In genomic region chr6:3135668-3136297, GRCh38 we compare ENCODE assay signal across 1 cellular context.
TF ChIP-seq lines count a peak whose summit lies in the region.

No MANE protein-coding gene starts in this region.

TF ChIP-seq in HepG2, 621 proteins besides CTCF, POLR2A, EP300 and RAD21 (continued from another document and continues in another):
- TF ChIP-seq ATF6 (CRISPR knock-in tag; conservative IDR thresholded peaks at IDR 0.05) = no peak
- no peak for TF ChIP-seq ZBTB7A (CRISPR knock-in tag; IDR thresholded peaks at IDR 0.05)
- TF ChIP-seq ZNF687 (CRISPR knock-in tag; IDR thresholded peaks at IDR 0.05) = peak; percentile 73
- no peak for TF ChIP-seq ZFP90 (CRISPR knock-in tag; IDR thresholded peaks at IDR 0.05; ENCODE audit: borderline replicate concordance)
- TF ChIP-seq KLF9 (CRISPR knock-in tag; IDR thresholded peaks at IDR 0.05; ENCODE audit: low read depth) = no peak
- TF ChIP-seq RFX3 (CRISPR knock-in tag; IDR thresholded peaks at IDR 0.05) = peak; percentile 14; the same call in 1 of the 2 replicates
- TF ChIP-seq GLMP (CRISPR knock-in tag; IDR thresholded peaks at IDR 0.05; ENCODE audit: borderline replicate concordance) = no peak
- no peak for TF ChIP-seq RARG (CRISPR knock-in tag; IDR thresholded peaks at IDR 0.05; ENCODE audit: low read depth)
- TF ChIP-seq AKNA (CRISPR knock-in tag; IDR thresholded peaks at IDR 0.05; ENCODE audit: borderline replicate concordance) = no peak
- TF ChIP-seq ARNT2 (CRISPR knock-in tag; IDR thresholded peaks at IDR 0.05; ENCODE audit: low read depth) = no peak
- no peak for TF ChIP-seq ZNF460 (CRISPR knock-in tag; IDR thresholded peaks at IDR 0.05; ENCODE audit: borderline replicate concordance)
- TF ChIP-seq ZNF749 (CRISPR knock-in tag; IDR thresholded peaks at IDR 0.05; ENCODE audit: borderline replicate concordance) = no peak
- TF ChIP-seq LCORL (IDR thresholded peaks at IDR 0.05) = no peak
- TF ChIP-seq LCORL (CRISPR knock-in tag; IDR thresholded peaks at IDR 0.05) = no peak; the same call in 1 of the 2 replicates
- TF ChIP-seq ZNF746 (CRISPR knock-in tag; IDR thresholded peaks at IDR 0.05) = no peak
- TF ChIP-seq ELF1 (CRISPR knock-in tag; IDR thresholded peaks at IDR 0.05) = peak; percentile 73
- TF ChIP-seq ZNF775 (CRISPR knock-in tag; IDR thresholded peaks at IDR 0.05; ENCODE audit: borderline replicate concordance) = no peak
- TF ChIP-seq SRSF4 (IDR thresholded peaks at IDR 0.05; ENCODE audit: low read depth, low read length, poor library complexity, severe bottlenecking) = no peak
- no peak for TF ChIP-seq KAT2B (IDR thresholded peaks at IDR 0.05; ENCODE audit: borderline replicate concordance, low read depth, low read length)
- no peak for TF ChIP-seq HNRNPLL (IDR thresholded peaks at IDR 0.05; ENCODE audit: low read depth, low read length, poor library complexity, severe bottlenecking)
- TF ChIP-seq ZNF10 (CRISPR knock-in tag; IDR thresholded peaks at IDR 0.05; ENCODE audit: borderline replicate concordance, low read depth) = no peak
- no peak for TF ChIP-seq ZNF34 (CRISPR knock-in tag; IDR thresholded peaks at IDR 0.05; ENCODE audit: borderline replicate concordance)
- peak; percentile 76; the same call in 1 of the 2 replicates for TF ChIP-seq ZNF878 (CRISPR knock-in tag; IDR thresholded peaks at IDR 0.05)
- TF ChIP-seq ZNF691 (CRISPR knock-in tag; IDR thresholded peaks at IDR 0.05; ENCODE audit: borderline replicate concordance, low read depth) = peak; percentile 40; the same call in 1 of the 2 replicates
- TF ChIP-seq ZFP1 (CRISPR knock-in tag; IDR thresholded peaks at IDR 0.05) = peak; percentile 23; the same call in 1 of the 2 replicates
- TF ChIP-seq ZNF350 (CRISPR knock-in tag; IDR thresholded peaks at IDR 0.05; ENCODE audit: borderline replicate concordance, low read depth) = peak; percentile 82; the same call in 1 of the 2 replicates
- no peak for TF ChIP-seq ZNF317 (CRISPR knock-in tag; IDR thresholded peaks at IDR 0.05)
- peak; percentile 63; the same call in 1 of the 2 replicates for TF ChIP-seq FOXJ3 (CRISPR knock-in tag; IDR thresholded peaks at IDR 0.05; ENCODE audit: borderline replicate concordance)
- no peak for TF ChIP-seq RORA (CRISPR knock-in tag; IDR thresholded peaks at IDR 0.05)
- no peak for TF ChIP-seq ZUFSP (CRISPR knock-in tag; IDR thresholded peaks at IDR 0.05; ENCODE audit: borderline replicate concordance)
- no peak for TF ChIP-seq ZKSCAN5 (CRISPR knock-in tag; IDR thresholded peaks at IDR 0.05)
- TF ChIP-seq ZNF572 (CRISPR knock-in tag; IDR thresholded peaks at IDR 0.05) = 0 out of 2 replicates have a peak, but pooled peaks have one; percentile 51
- TF ChIP-seq NR2F6 (IDR thresholded peaks at IDR 0.05) = no peak
- peak; percentile 34; the same call in 1 of the 2 replicates for TF ChIP-seq NR2F6 (CRISPR knock-in tag; IDR thresholded peaks at IDR 0.05)
- no peak for TF ChIP-seq ESRRA (CRISPR knock-in tag; IDR thresholded peaks at IDR 0.05; ENCODE audit: low read depth)
- no peak for TF ChIP-seq KLF12 (CRISPR knock-in tag; IDR thresholded peaks at IDR 0.05; ENCODE audit: borderline replicate concordance)
- peak; percentile 85 for TF ChIP-seq ETV5 (CRISPR knock-in tag; IDR thresholded peaks at IDR 0.05; ENCODE audit: borderline replicate concordance)
- TF ChIP-seq ZEB1 (IDR thresholded peaks at IDR 0.05; ENCODE audit: insufficient replicate concordance, low read depth) = no peak
- TF ChIP-seq ZNF354B (CRISPR knock-in tag; IDR thresholded peaks at IDR 0.05) = no peak
- TF ChIP-seq FOXA3 (CRISPR knock-in tag; IDR thresholded peaks at IDR 0.05) = peak; percentile 89
- TF ChIP-seq NONO (IDR thresholded peaks at IDR 0.05) = no peak
- no peak for TF ChIP-seq NONO (CRISPR knock-in tag; conservative IDR thresholded peaks at IDR 0.05)
- no peak for TF ChIP-seq PLSCR1 (CRISPR knock-in tag; IDR thresholded peaks at IDR 0.05; ENCODE audit: borderline replicate concordance)
- TF ChIP-seq TOPORS (CRISPR knock-in tag; IDR thresholded peaks at IDR 0.05) = no peak
- no peak; the same call in 1 of the 2 replicates for TF ChIP-seq THAP11 (CRISPR knock-in tag; IDR thresholded peaks at IDR 0.05)
- TF ChIP-seq CENPT (CRISPR knock-in tag; IDR thresholded peaks at IDR 0.05; ENCODE audit: low read depth) = no peak
- TF ChIP-seq ZNF556 (CRISPR knock-in tag; IDR thresholded peaks at IDR 0.05; ENCODE audit: borderline replicate concordance) = no peak
- TF ChIP-seq THYN1 (CRISPR knock-in tag; IDR thresholded peaks at IDR 0.05; ENCODE audit: borderline replicate concordance, low read depth) = no peak
- no peak for TF ChIP-seq ISX (CRISPR knock-in tag; conservative IDR thresholded peaks at IDR 0.05)
- TF ChIP-seq ZNF512B (CRISPR knock-in tag; IDR thresholded peaks at IDR 0.05; ENCODE audit: borderline replicate concordance) = no peak
- no peak for TF ChIP-seq ZBTB1 (CRISPR knock-in tag; IDR thresholded peaks at IDR 0.05; ENCODE audit: borderline replicate concordance)
- TF ChIP-seq MBNL3 (CRISPR knock-in tag; conservative IDR thresholded peaks at IDR 0.05) = no peak
